In the genomic region with DNA sequence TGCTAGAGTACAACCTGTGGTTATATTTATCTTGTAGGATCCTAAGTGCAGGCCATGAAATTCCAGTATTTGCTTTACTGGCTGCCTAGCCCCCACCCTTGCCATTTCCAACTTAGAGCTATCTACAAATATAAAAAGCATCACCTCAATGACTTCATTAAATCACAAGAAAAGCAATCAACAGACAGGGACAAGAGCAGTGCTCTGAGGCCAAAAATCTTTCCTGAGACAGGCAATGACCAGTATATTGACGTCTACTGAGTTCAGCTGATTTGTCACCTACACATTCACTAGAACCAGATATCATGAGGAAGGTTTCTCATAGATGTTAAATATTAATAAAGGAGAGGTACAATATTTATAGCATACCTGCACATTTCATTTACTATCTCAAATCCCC, we compare ENCODE assay signal across 2 cellular contexts.
TF ChIP-seq lines count a peak whose summit lies in the region.

No MANE protein-coding gene starts in this region.

TF ChIP-seq in SK-N-SH, 30 proteins besides CTCF, POLR2A, EP300 and RAD21 (continued from another document):
- TF ChIP-seq, protein P1, sequence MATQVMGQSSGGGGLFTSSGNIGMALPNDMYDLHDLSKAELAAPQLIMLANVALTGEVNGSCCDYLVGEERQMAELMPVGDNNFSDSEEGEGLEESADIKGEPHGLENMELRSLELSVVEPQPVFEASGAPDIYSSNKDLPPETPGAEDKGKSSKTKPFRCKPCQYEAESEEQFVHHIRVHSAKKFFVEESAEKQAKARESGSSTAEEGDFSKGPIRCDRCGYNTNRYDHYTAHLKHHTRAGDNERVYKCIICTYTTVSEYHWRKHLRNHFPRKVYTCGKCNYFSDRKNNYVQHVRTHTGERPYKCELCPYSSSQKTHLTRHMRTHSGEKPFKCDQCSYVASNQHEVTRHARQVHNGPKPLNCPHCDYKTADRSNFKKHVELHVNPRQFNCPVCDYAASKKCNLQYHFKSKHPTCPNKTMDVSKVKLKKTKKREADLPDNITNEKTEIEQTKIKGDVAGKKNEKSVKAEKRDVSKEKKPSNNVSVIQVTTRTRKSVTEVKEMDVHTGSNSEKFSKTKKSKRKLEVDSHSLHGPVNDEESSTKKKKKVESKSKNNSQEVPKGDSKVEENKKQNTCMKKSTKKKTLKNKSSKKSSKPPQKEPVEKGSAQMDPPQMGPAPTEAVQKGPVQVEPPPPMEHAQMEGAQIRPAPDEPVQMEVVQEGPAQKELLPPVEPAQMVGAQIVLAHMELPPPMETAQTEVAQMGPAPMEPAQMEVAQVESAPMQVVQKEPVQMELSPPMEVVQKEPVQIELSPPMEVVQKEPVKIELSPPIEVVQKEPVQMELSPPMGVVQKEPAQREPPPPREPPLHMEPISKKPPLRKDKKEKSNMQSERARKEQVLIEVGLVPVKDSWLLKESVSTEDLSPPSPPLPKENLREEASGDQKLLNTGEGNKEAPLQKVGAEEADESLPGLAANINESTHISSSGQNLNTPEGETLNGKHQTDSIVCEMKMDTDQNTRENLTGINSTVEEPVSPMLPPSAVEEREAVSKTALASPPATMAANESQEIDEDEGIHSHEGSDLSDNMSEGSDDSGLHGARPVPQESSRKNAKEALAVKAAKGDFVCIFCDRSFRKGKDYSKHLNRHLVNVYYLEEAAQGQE (IDR thresholded peaks at IDR 0.05; ENCODE audit: low read depth, low read length), result no peak
- TF ChIP-seq, protein P2, sequence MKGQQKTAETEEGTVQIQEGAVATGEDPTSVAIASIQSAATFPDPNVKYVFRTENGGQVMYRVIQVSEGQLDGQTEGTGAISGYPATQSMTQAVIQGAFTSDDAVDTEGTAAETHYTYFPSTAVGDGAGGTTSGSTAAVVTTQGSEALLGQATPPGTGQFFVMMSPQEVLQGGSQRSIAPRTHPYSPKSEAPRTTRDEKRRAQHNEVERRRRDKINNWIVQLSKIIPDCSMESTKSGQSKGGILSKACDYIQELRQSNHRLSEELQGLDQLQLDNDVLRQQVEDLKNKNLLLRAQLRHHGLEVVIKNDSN (IDR thresholded peaks at IDR 0.05; ENCODE audit: borderline replicate concordance, low read depth), result no peak
- TF ChIP-seq, protein P3, sequence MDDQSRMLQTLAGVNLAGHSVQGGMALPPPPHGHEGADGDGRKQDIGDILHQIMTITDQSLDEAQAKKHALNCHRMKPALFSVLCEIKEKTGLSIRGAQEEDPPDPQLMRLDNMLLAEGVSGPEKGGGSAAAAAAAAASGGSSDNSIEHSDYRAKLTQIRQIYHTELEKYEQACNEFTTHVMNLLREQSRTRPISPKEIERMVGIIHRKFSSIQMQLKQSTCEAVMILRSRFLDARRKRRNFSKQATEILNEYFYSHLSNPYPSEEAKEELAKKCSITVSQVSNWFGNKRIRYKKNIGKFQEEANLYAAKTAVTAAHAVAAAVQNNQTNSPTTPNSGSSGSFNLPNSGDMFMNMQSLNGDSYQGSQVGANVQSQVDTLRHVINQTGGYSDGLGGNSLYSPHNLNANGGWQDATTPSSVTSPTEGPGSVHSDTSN (IDR thresholded peaks at IDR 0.05), result no peak
- no peak for TF ChIP-seq RFX5 (IDR thresholded peaks at IDR 0.05; ENCODE audit: low read length)
- no peak for TF ChIP-seq NFIC (IDR thresholded peaks at IDR 0.05; ENCODE audit: borderline replicate concordance)
- no peak for TF ChIP-seq FOSL2 (IDR thresholded peaks at IDR 0.05; ENCODE audit: borderline replicate concordance, low read depth)
- TF ChIP-seq, protein P4, sequence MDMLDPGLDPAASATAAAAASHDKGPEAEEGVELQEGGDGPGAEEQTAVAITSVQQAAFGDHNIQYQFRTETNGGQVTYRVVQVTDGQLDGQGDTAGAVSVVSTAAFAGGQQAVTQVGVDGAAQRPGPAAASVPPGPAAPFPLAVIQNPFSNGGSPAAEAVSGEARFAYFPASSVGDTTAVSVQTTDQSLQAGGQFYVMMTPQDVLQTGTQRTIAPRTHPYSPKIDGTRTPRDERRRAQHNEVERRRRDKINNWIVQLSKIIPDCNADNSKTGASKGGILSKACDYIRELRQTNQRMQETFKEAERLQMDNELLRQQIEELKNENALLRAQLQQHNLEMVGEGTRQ (IDR thresholded peaks at IDR 0.05; ENCODE audit: borderline replicate concordance, low read depth, low read length), result no peak
- no peak for TF ChIP-seq TAF1 (IDR thresholded peaks at IDR 0.05; ENCODE audit: borderline replicate concordance, low read depth, low read length)
- TF ChIP-seq FOXJ3 (CRISPR knock-in tag; IDR thresholded peaks at IDR 0.05), result no peak
- TF ChIP-seq SIN3A (IDR thresholded peaks at IDR 0.05; ENCODE audit: borderline replicate concordance, low read depth, low read length), result no peak
- TF ChIP-seq CHD2 (IDR thresholded peaks at IDR 0.05; ENCODE audit: low read length, partially characterized antibody), result no peak

TF ChIP-seq in SK-N-SH treated with all-trans-retinoic acid at 6 μM for 48 hours, 23 proteins besides CTCF, POLR2A, EP300 and RAD21 (continued from another document):
- TF ChIP-seq, protein P5, sequence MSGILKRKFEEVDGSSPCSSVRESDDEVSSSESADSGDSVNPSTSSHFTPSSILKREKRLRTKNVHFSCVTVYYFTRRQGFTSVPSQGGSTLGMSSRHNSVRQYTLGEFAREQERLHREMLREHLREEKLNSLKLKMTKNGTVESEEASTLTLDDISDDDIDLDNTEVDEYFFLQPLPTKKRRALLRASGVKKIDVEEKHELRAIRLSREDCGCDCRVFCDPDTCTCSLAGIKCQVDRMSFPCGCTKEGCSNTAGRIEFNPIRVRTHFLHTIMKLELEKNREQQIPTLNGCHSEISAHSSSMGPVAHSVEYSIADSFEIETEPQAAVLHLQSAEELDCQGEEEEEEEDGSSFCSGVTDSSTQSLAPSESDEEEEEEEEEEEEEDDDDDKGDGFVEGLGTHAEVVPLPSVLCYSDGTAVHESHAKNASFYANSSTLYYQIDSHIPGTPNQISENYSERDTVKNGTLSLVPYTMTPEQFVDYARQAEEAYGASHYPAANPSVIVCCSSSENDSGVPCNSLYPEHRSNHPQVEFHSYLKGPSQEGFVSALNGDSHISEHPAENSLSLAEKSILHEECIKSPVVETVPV (CRISPR knock-in tag; IDR thresholded peaks at IDR 0.05), result no peak
- no peak for TF ChIP-seq CSDC2 (CRISPR knock-in tag; IDR thresholded peaks at IDR 0.05)
TF ChIP-seq in SK-N-SH treated with all-trans-retinoic acid at 6 μM for 48 hours: peak in this region for 0.
